ENCODE assay signal across 8 cellular contexts in genomic region chr19:58218899-58219298, GRCh38. TPM values are rescaled to one million over a fixed set of nuclear protein-coding genes. Genes with fewer than 3 reads are reported as not detected.
DNase-seq lines count a peak whose midpoint lies in the region; ATAC-seq and TF ChIP-seq lines count a peak whose summit lies in the region.

No MANE protein-coding gene starts in this region.

- intact Hi-C loops in activated T-helper 2 cell treated with anti-CD3 and anti-CD28 coated beads, Interferon-gamma antibody, Interleukin-2, Interleukin-4, amounts not matched to agents 10 μg/mL and 5 μg/mL and 100 μg/mL, durations not matched to agents 14 hours and 24 hours and 36 hours (cut with micrococcal nuclease) = loop anchor here (1.0 kb wide), 1 partner anchor 300 kb away; the partner anchor contains the start of gene ZBTB45
- intact Hi-C loops in naive thymus-derived CD4-positive, alpha-beta T cell (cut with micrococcal nuclease) = loop anchor here (1.0 to 2.0 kb wide), 3 partner anchors 92 to 300 kb away; partner anchors contain the start of gene ZBTB45 (in 1 of the 2)

- peaks cover 51% of the 10 kb centered on the region for H3K9me3 Mint-ChIP-seq in activated T-helper 2 cell treated with anti-CD3 and anti-CD28 coated beads, Interferon-gamma antibody, Interleukin-2, Interleukin-4, amounts not matched to agents 10 μg/mL and 5 μg/mL and 100 μg/mL, durations not matched to agents 14 hours and 24 hours and 36 hours
- H3K9me3 Mint-ChIP-seq in naive thymus-derived CD4-positive, alpha-beta T cell = peaks cover 6 to 85% (median 59%) of the 10 kb centered on the region in 11 donors

- H3K27me3 Mint-ChIP-seq in activated T-helper 2 cell treated with anti-CD3 and anti-CD28 coated beads, Interferon-gamma antibody, Interleukin-2, Interleukin-4, amounts not matched to agents 10 μg/mL and 5 μg/mL and 100 μg/mL, durations not matched to agents 14 hours and 24 hours and 36 hours (ENCODE audit: low read depth) = no peaks in the 10 kb centered on the region
- H3K27me3 Mint-ChIP-seq in naive thymus-derived CD4-positive, alpha-beta T cell = peaks cover 0 to 5% (median 0%) of the 10 kb centered on the region in 5 donors

- DNase-seq in GM10266 (ENCODE audit: extremely low spot score) (no peak), NB4 (ENCODE audit: low read depth) (peak; percentile 50), cortex of kidney (lab: John Stamatoyannopoulos, UW) (no peak), NCI-H1048 (lab: John Stamatoyannopoulos, UW) (no peak)
- peak; percentile 15 for DNase-seq in activated T-helper 2 cell treated with anti-CD3 and anti-CD28 coated beads, Interferon-gamma antibody, Interleukin-2, Interleukin-4, amounts not matched to agents 10 μg/mL and 5 μg/mL and 100 μg/mL, durations not matched to agents 14 hours and 24 hours and 36 hours (ENCODE audit: low spot score)
- peak in 3 of 9 donors; percentile 16 to 24 (median 24) for DNase-seq in naive thymus-derived CD4-positive, alpha-beta T cell

- H3K36me3 Mint-ChIP-seq in activated T-helper 2 cell treated with anti-CD3 and anti-CD28 coated beads, Interferon-gamma antibody, Interleukin-2, Interleukin-4, amounts not matched to agents 10 μg/mL and 5 μg/mL and 100 μg/mL, durations not matched to agents 14 hours and 24 hours and 36 hours (ENCODE audit: low read depth) = peaks cover 14% of the 10 kb centered on the region
- peaks cover 4 to 15% (median 12%) of the 10 kb centered on the region in 5 donors for H3K36me3 Mint-ChIP-seq in naive thymus-derived CD4-positive, alpha-beta T cell

- no peak overlapping the region for H3K4me3 Mint-ChIP-seq in activated T-helper 2 cell treated with anti-CD3 and anti-CD28 coated beads, Interferon-gamma antibody, Interleukin-2, Interleukin-4, amounts not matched to agents 10 μg/mL and 5 μg/mL and 100 μg/mL, durations not matched to agents 14 hours and 24 hours and 36 hours (ENCODE audit: low read depth)
- H3K4me3 Mint-ChIP-seq in naive thymus-derived CD4-positive, alpha-beta T cell = no peak overlapping the region

- no peaks in the 10 kb centered on the region for H3K36me3 ChIP-seq in naive thymus-derived CD4-positive, alpha-beta T cell (ENCODE audit: control insufficient read depth in 2 of 3, insufficient read depth in 3 of 3, low read length in 3 of 3)

- POLR2A ChIA-PET in naive thymus-derived CD4-positive, alpha-beta T cell (lab: Charles Lee) = no interaction called here

- no peaks in the 10 kb centered on the region for H3K4me1 Mint-ChIP-seq in activated T-helper 2 cell treated with anti-CD3 and anti-CD28 coated beads, Interferon-gamma antibody, Interleukin-2, Interleukin-4, amounts not matched to agents 10 μg/mL and 5 μg/mL and 100 μg/mL, durations not matched to agents 14 hours and 24 hours and 36 hours (ENCODE audit: low read depth)
- no peaks in the 10 kb centered on the region for H3K4me1 Mint-ChIP-seq in naive thymus-derived CD4-positive, alpha-beta T cell

- TF ChIP-seq POLR2A in NB4 (IDR thresholded peaks at IDR 0.05; ENCODE audit: extremely low read depth, insufficient read length) = no peak

- H3K27me3 ChIP-seq in naive thymus-derived CD4-positive, alpha-beta T cell (ENCODE audit: control insufficient read depth in 2 of 2, insufficient read depth in 2 of 2, low read length in 2 of 2) = no peaks in the 10 kb centered on the region

- H3K27ac Mint-ChIP-seq in activated T-helper 2 cell treated with anti-CD3 and anti-CD28 coated beads, Interferon-gamma antibody, Interleukin-2, Interleukin-4, amounts not matched to agents 10 μg/mL and 5 μg/mL and 100 μg/mL, durations not matched to agents 14 hours and 24 hours and 36 hours = no peak overlapping the region
- no peak overlapping the region for H3K27ac Mint-ChIP-seq in naive thymus-derived CD4-positive, alpha-beta T cell

- TF ChIP-seq CTCF in GM10266 (IDR thresholded peaks at IDR 0.05; ENCODE audit: control insufficient read depth, insufficient read depth, low read depth, missing control alignments) (peak; percentile 27), NB4 (IDR thresholded peaks at IDR 0.05; ENCODE audit: low read depth, low read length) (no peak)

- peak; percentile 42 for ATAC-seq in naive thymus-derived CD4-positive, alpha-beta T cell
- no peak for ATAC-seq in HG02885 (IDR thresholded peaks at IDR 0.05; ENCODE audit: poor library complexity, unreplicated experiment)
- ATAC-seq in GM18519 (IDR thresholded peaks at IDR 0.05; ENCODE audit: low FRiP score, unreplicated experiment) = no peak

- no peak overlapping the region for H3K4me3 ChIP-seq in NB4 (ENCODE audit: low read depth, low read length)
- no peak overlapping the region for H3K4me3 ChIP-seq in naive thymus-derived CD4-positive, alpha-beta T cell (ENCODE audit: low read length)

- no peak overlapping the region for H3K27ac ChIP-seq in naive thymus-derived CD4-positive, alpha-beta T cell (ENCODE audit: low read depth, low read length)

- H3K4me1 ChIP-seq in naive thymus-derived CD4-positive, alpha-beta T cell (ENCODE audit: control insufficient read depth in 2 of 2, insufficient read depth in 2 of 2, low read length in 2 of 2) = no peaks in the 10 kb centered on the region

- H3K9me3 ChIP-seq in naive thymus-derived CD4-positive, alpha-beta T cell (ENCODE audit: control insufficient read depth in 2 of 3, low read length in 3 of 3) = peaks cover 4 to 55% (median 19%) of the 10 kb centered on the region in 3 experiments

- CTCF ChIA-PET in naive thymus-derived CD4-positive, alpha-beta T cell (lab: Charles Lee) = no interaction called here

RNA-seq across cellular contexts. Expression of gene ZNF544, which starts 9.8 kb away (rescaled TPM):
- total RNA-seq in activated T-helper 2 cell treated with anti-CD3 and anti-CD28 coated beads, Interferon-gamma antibody, Interleukin-2, Interleukin-4, amounts not matched to agents 10 μg/mL and 5 μg/mL and 100 μg/mL, durations not matched to agents 14 hours and 24 hours and 36 hours = 42.0 and 49.1 TPM in 2 replicates
- total RNA-seq in naive thymus-derived CD4-positive, alpha-beta T cell = 10 to 100 TPM; 19.7 to 60.7 (median 42.1) TPM
- polyA plus RNA-seq in naive thymus-derived CD4-positive, alpha-beta T cell = 10 to 100 TPM; 21.6 to 30.8 TPM

RNA-seq across cellular contexts. Expression of gene ZNF274, which starts 36.0 kb away (rescaled TPM):
- total RNA-seq in activated T-helper 2 cell treated with anti-CD3 and anti-CD28 coated beads, Interferon-gamma antibody, Interleukin-2, Interleukin-4, amounts not matched to agents 10 μg/mL and 5 μg/mL and 100 μg/mL, durations not matched to agents 14 hours and 24 hours and 36 hours = 18.4 and 19.9 TPM in 2 replicates
- total RNA-seq in naive thymus-derived CD4-positive, alpha-beta T cell = 10 to 100 TPM; 20.1 to 91.1 (median 52.7) TPM
- 10 to 100 TPM; 41.7 to 53.9 TPM for polyA plus RNA-seq in naive thymus-derived CD4-positive, alpha-beta T cell

RNA-seq across cellular contexts. Expression of gene ZNF8, which starts 59.9 kb away (rescaled TPM):
- total RNA-seq in activated T-helper 2 cell treated with anti-CD3 and anti-CD28 coated beads, Interferon-gamma antibody, Interleukin-2, Interleukin-4, amounts not matched to agents 10 μg/mL and 5 μg/mL and 100 μg/mL, durations not matched to agents 14 hours and 24 hours and 36 hours = 4.7 and 5.3 TPM in 2 replicates
- 10 to 100 TPM in 2 of 5 experiments, 1 to 10 TPM in 3; 5.2 to 10.5 (median 10.0) TPM for total RNA-seq in naive thymus-derived CD4-positive, alpha-beta T cell
- polyA plus RNA-seq in naive thymus-derived CD4-positive, alpha-beta T cell = 1 to 10 TPM in 1 of 2 donors, under 1 TPM in 1; 0.97 to 1.4 TPM

Comparison
In these comparisons a context has a peak if more than half of its experiments do, and no peak if none do; other contexts are left out.
1. DNase-seq: peak in NB4 (single experiment) and activated T-helper 2 cell treated with anti-CD3 and anti-CD28 coated beads, Interferon-gamma antibody, Interleukin-2, Interleukin-4, amounts not matched to agents 10 μg/mL and 5 μg/mL and 100 μg/mL, durations not matched to agents 14 hours and 24 hours and 36 hours (single experiment); none in GM10266 (single experiment), cortex of kidney (single experiment) and NCI-H1048 (single experiment).